13 cellular contexts compared by ENCODE assay signal in genomic region chrX:110491846-110492620, GRCh38.
"Had no signal": no experiment of that assay in that cellular context is flagged by ENCODE, and none has a peak within 500 bp of the region (broad histone marks: within the 10 kb centered on the region; RNA-seq: fewer than 3 reads in every experiment).

No MANE protein-coding gene starts in this region.

- H3K4me3 ChIP-seq: coronary artery, esophagus muscularis mucosa, thyroid gland had no signal

- H3K9me3 ChIP-seq: thyroid gland had no signal

- DNase-seq: activated CD4-positive, alpha-beta T cell treated with anti-CD3 and anti-CD28 coated beads, Interleukin-2, amount 10 ng/mL, durations not matched to agents 7 days and 5 days; activated CD8-positive, alpha-beta memory T cell treated with anti-CD3 and anti-CD28 coated beads, Interleukin-2, amount 50 U/mL, for 48 hours; activated naive CD4-positive, alpha-beta T cell; activated naive CD8-positive, alpha-beta T cell treated with anti-CD3 and anti-CD28 coated beads, Interleukin-2, amount 10 ng/mL, durations not matched to agents 7 days and 5 days; central memory CD4-positive, alpha-beta T cell; immature natural killer cell; nephron progenitor cell; occipital lobe; stimulated activated CD4-positive, alpha-beta T cell treated with anti-CD3 and anti-CD28 coated beads, Interleukin-2, amount 100 ng/mL, for 48 hours; stimulated activated naive B cell treated with anti-CD40 and anti-IgM and Interleukin-4, amounts not matched to agents 10 μg/mL and 1 μg/mL and 100 μg/mL, for 72 hours; thyroid gland had no signal

- H3K27me3 ChIP-seq: esophagus muscularis mucosa, thyroid gland had no signal

- H3K4me1 ChIP-seq: esophagus muscularis mucosa, thyroid gland had no signal

- H3K36me3 ChIP-seq: esophagus muscularis mucosa, thyroid gland had no signal
